In genomic region chr16:30958164-30959083, GRCh38 we compare ENCODE assay signal across 8 cellular contexts. TPM values are rescaled to one million over a fixed set of nuclear protein-coding genes. Genes with fewer than 3 reads are reported as not detected.
DNase-seq lines count a peak whose midpoint lies in the region; ATAC-seq and TF ChIP-seq lines count a peak whose summit lies in the region.

No MANE protein-coding gene starts in this region.

- no peaks in the 10 kb centered on the region for H3K27me3 Mint-ChIP-seq in activated T-helper 2 cell treated with anti-CD3 and anti-CD28 coated beads, Interferon-gamma antibody, Interleukin-2, Interleukin-4, amounts not matched to agents 10 μg/mL and 5 μg/mL and 100 μg/mL, durations not matched to agents 14 hours and 24 hours and 36 hours (ENCODE audit: low read depth)

- H3K4me3 ChIP-seq in Karpas-422 (ENCODE audit: low read length) (peak overlapping the region; percentile 87), heart right ventricle (peak overlapping the region; percentile 70 to 99 (median 85))

- peaks cover 10% of the 10 kb centered on the region for H4K20me1 ChIP-seq in Karpas-422 (ENCODE audit: insufficient read depth, low read depth, low read length)

- peak; percentile 74 for DNase-seq in NCI-H345 (lab: John Stamatoyannopoulos, UW)
- DNase-seq in NCI-H345 treated with DMSO at 0.1 percent for 48 hours (lab: John Stamatoyannopoulos, UW; ENCODE audit: unreplicated experiment): no peak
- peak; percentile 80 for DNase-seq in Karpas-422
- DNase-seq in activated T-helper 2 cell treated with anti-CD3 and anti-CD28 coated beads, Interferon-gamma antibody, Interleukin-2, Interleukin-4, amounts not matched to agents 10 μg/mL and 5 μg/mL and 100 μg/mL, durations not matched to agents 14 hours and 24 hours and 36 hours (ENCODE audit: low spot score): no peak
- DNase-seq in heart right ventricle: peak in 1 of 2 donors; percentile 58
- DNase-seq in posterior vena cava (ENCODE audit: low spot score): peak; percentile 86
- no peak for DNase-seq in KG1 (lab: John Stamatoyannopoulos, UW)

- peak; percentile 33 for ATAC-seq in GM21737 (IDR thresholded peaks at IDR 0.05; ENCODE audit: unreplicated experiment)
- ATAC-seq in heart right ventricle: peak in 3 of 8 donors; percentile 2 to 24 (median 5)

- peaks cover 35% of the 10 kb centered on the region for H3K36me3 ChIP-seq in Karpas-422 (ENCODE audit: insufficient read depth, low read length)
- peaks cover 0 to 50% (median 44%) of the 10 kb centered on the region in 9 donors for H3K36me3 ChIP-seq in heart right ventricle

- peaks cover 31% of the 10 kb centered on the region for H3K4me1 ChIP-seq in Karpas-422 (ENCODE audit: low read length)
- peaks cover 6 to 31% (median 23%) of the 10 kb centered on the region in 9 donors for H3K4me1 ChIP-seq in heart right ventricle

- TF ChIP-seq CTCF in heart right ventricle (IDR thresholded peaks at IDR 0.05): no peak

- H3K27me3 ChIP-seq in Karpas-422 (ENCODE audit: low read length): no peaks in the 10 kb centered on the region
- no peaks in the 10 kb centered on the region for H3K27me3 ChIP-seq in heart right ventricle

- H3K27ac Mint-ChIP-seq in activated T-helper 2 cell treated with anti-CD3 and anti-CD28 coated beads, Interferon-gamma antibody, Interleukin-2, Interleukin-4, amounts not matched to agents 10 μg/mL and 5 μg/mL and 100 μg/mL, durations not matched to agents 14 hours and 24 hours and 36 hours: peak overlapping the region; percentile 88

- H3K4me3 Mint-ChIP-seq in activated T-helper 2 cell treated with anti-CD3 and anti-CD28 coated beads, Interferon-gamma antibody, Interleukin-2, Interleukin-4, amounts not matched to agents 10 μg/mL and 5 μg/mL and 100 μg/mL, durations not matched to agents 14 hours and 24 hours and 36 hours (ENCODE audit: low read depth): peak overlapping the region; percentile 93

- no peaks in the 10 kb centered on the region for H3K9me3 ChIP-seq in Karpas-422 (ENCODE audit: low read length)
- H3K9me3 ChIP-seq in heart right ventricle: no peaks in the 10 kb centered on the region

- WGBS in heart right ventricle, 2 donors: 12 to 13% methylated on average over 53 to 55 of the region's 55 CpGs

- intact Hi-C loops in activated T-helper 2 cell treated with anti-CD3 and anti-CD28 coated beads, Interferon-gamma antibody, Interleukin-2, Interleukin-4, amounts not matched to agents 10 μg/mL and 5 μg/mL and 100 μg/mL, durations not matched to agents 14 hours and 24 hours and 36 hours (cut with micrococcal nuclease): loop anchor here (5.0 to 10.0 kb wide), 2 partner anchors 226 to 919 kb away; partner anchors contain the start of gene FUS
- intact Hi-C loops in heart right ventricle (cut with DNase I) (loop anchor here in 3 of 10 donors (5.0 to 10.0 kb wide), 4 partner anchors 74 to 916 kb away; partner anchors contain the start of genes ARMC5 (in 1 of the 3), STX4 (in 1 of the 3), ZNF267 (in 1 of the 3) and ZNF843 (in 1 of the 3)), posterior vena cava (cut with DNase I) (no loop called here)

- peak overlapping the region; percentile 96 for H3K9ac ChIP-seq in Karpas-422 (ENCODE audit: low read length)

- peaks cover 55% of the 10 kb centered on the region for H3K36me3 Mint-ChIP-seq in activated T-helper 2 cell treated with anti-CD3 and anti-CD28 coated beads, Interferon-gamma antibody, Interleukin-2, Interleukin-4, amounts not matched to agents 10 μg/mL and 5 μg/mL and 100 μg/mL, durations not matched to agents 14 hours and 24 hours and 36 hours (ENCODE audit: low read depth)

- peak overlapping the region; percentile 77 for H3K4me2 ChIP-seq in Karpas-422 (ENCODE audit: low read depth, low read length, poor library complexity, severe bottlenecking)

- H3K9me2 ChIP-seq in Karpas-422 (replicated peaks; ENCODE audit: insufficient read depth, low read length): no peaks in the 10 kb centered on the region

- H2AFZ ChIP-seq in Karpas-422 (ENCODE audit: low read length): no peak overlapping the region

- no peaks in the 10 kb centered on the region for H3K9me3 Mint-ChIP-seq in activated T-helper 2 cell treated with anti-CD3 and anti-CD28 coated beads, Interferon-gamma antibody, Interleukin-2, Interleukin-4, amounts not matched to agents 10 μg/mL and 5 μg/mL and 100 μg/mL, durations not matched to agents 14 hours and 24 hours and 36 hours

- H3K79me2 ChIP-seq in Karpas-422 (ENCODE audit: low read length): peaks cover 26% of the 10 kb centered on the region

- no peak overlapping the region; the same call in 1 of the 2 replicates for H3K27ac ChIP-seq in Karpas-422 (ENCODE audit: low read length)
- H3K27ac ChIP-seq in heart right ventricle: peak overlapping the region; percentile 91 to 100 (median 99)

- H3K4me1 Mint-ChIP-seq in activated T-helper 2 cell treated with anti-CD3 and anti-CD28 coated beads, Interferon-gamma antibody, Interleukin-2, Interleukin-4, amounts not matched to agents 10 μg/mL and 5 μg/mL and 100 μg/mL, durations not matched to agents 14 hours and 24 hours and 36 hours (ENCODE audit: low read depth): peaks cover 26% of the 10 kb centered on the region

RNA-seq across cellular contexts. Expression of gene SETD1A, which starts 0.9 kb away (rescaled TPM):
- 3.8 and 4.3 TPM in 2 replicates for total RNA-seq in Karpas-422 (2014; rRNA removed; shearing (Covaris generic); ENCODE audit: low replicate concordance)
- 28.9 TPM in 2 replicates for total RNA-seq in activated T-helper 2 cell treated with anti-CD3 and anti-CD28 coated beads, Interferon-gamma antibody, Interleukin-2, Interleukin-4, amounts not matched to agents 10 μg/mL and 5 μg/mL and 100 μg/mL, durations not matched to agents 14 hours and 24 hours and 36 hours
- total RNA-seq in heart right ventricle (10 to 100 TPM in 2 of 10 donors, 1 to 10 TPM in 8; 7.5 to 11.4 (median 9.2) TPM), posterior vena cava (10 to 100 TPM; 11.8 to 17.7 TPM)
- polyA plus RNA-seq in heart right ventricle: 10 to 100 TPM in 1 of 2 donors, 1 to 10 TPM in 1; 5.8 to 11.2 TPM

RNA-seq across cellular contexts. Expression of gene ORAI3, which starts 9.6 kb away (rescaled TPM):
- 34.0 and 60.7 TPM in 2 replicates for total RNA-seq in Karpas-422 (2014; rRNA removed; shearing (Covaris generic); ENCODE audit: low replicate concordance)
- total RNA-seq in activated T-helper 2 cell treated with anti-CD3 and anti-CD28 coated beads, Interferon-gamma antibody, Interleukin-2, Interleukin-4, amounts not matched to agents 10 μg/mL and 5 μg/mL and 100 μg/mL, durations not matched to agents 14 hours and 24 hours and 36 hours: 14.2 and 17.4 TPM in 2 replicates
- total RNA-seq in heart right ventricle (10 to 100 TPM in 8 of 10 donors, 1 to 10 TPM in 2; 7.8 to 19.8 (median 11.4) TPM), posterior vena cava (10 to 100 TPM; 11.0 to 17.5 TPM)
- polyA plus RNA-seq in heart right ventricle: 10 to 100 TPM; 10.1 to 15.4 TPM

RNA-seq across cellular contexts. Expression of gene HSD3B7, which starts 26.6 kb away (rescaled TPM):
- 0.65 and 2.7 TPM in 2 replicates for total RNA-seq in Karpas-422 (2014; rRNA removed; shearing (Covaris generic); ENCODE audit: low replicate concordance)
- total RNA-seq in activated T-helper 2 cell treated with anti-CD3 and anti-CD28 coated beads, Interferon-gamma antibody, Interleukin-2, Interleukin-4, amounts not matched to agents 10 μg/mL and 5 μg/mL and 100 μg/mL, durations not matched to agents 14 hours and 24 hours and 36 hours: 2.9 and 3.3 TPM in 2 replicates
- total RNA-seq in heart right ventricle (10 to 100 TPM in 1 of 10 donors, 1 to 10 TPM in 9; 3.3 to 13.3 (median 5.3) TPM), posterior vena cava (10 to 100 TPM; 38.5 to 39.2 TPM)
- 10 to 100 TPM in 1 of 2 donors, 1 to 10 TPM in 1; 6.8 to 12.2 TPM for polyA plus RNA-seq in heart right ventricle

RNA-seq across cellular contexts. Expression of gene FBXL19, which starts 35.1 kb away (rescaled TPM):
- 24.5 and 59.5 TPM in 2 replicates for total RNA-seq in Karpas-422 (2014; rRNA removed; shearing (Covaris generic); ENCODE audit: low replicate concordance)
- total RNA-seq in activated T-helper 2 cell treated with anti-CD3 and anti-CD28 coated beads, Interferon-gamma antibody, Interleukin-2, Interleukin-4, amounts not matched to agents 10 μg/mL and 5 μg/mL and 100 μg/mL, durations not matched to agents 14 hours and 24 hours and 36 hours: 34.4 and 34.6 TPM in 2 replicates
- total RNA-seq in heart right ventricle (1 to 10 TPM; 4.1 to 8.7 (median 5.8) TPM), posterior vena cava (10 to 100 TPM; 13.7 to 14.5 TPM)
- polyA plus RNA-seq in heart right ventricle: 10 to 100 TPM in 1 of 2 donors, 1 to 10 TPM in 1; 5.4 to 14.1 TPM

RNA-seq across cellular contexts. Expression of gene STX1B, which starts 52.0 kb away (rescaled TPM):
- total RNA-seq in Karpas-422 (2014; rRNA removed; shearing (Covaris generic); ENCODE audit: low replicate concordance): 0.07 and 0.11 TPM in 2 replicates
- total RNA-seq in activated T-helper 2 cell treated with anti-CD3 and anti-CD28 coated beads, Interferon-gamma antibody, Interleukin-2, Interleukin-4, amounts not matched to agents 10 μg/mL and 5 μg/mL and 100 μg/mL, durations not matched to agents 14 hours and 24 hours and 36 hours: 0.57 and 0.97 TPM in 2 replicates
- total RNA-seq in heart right ventricle (1 to 10 TPM in 6 of 10 donors, under 1 TPM in 4; 0.20 to 2.3 (median 1.1) TPM), posterior vena cava (1 to 10 TPM in 1 of 2 donors, under 1 TPM in 1; 0.95 to 1.1 TPM)
- under 1 TPM; 0.07 to 0.29 TPM for polyA plus RNA-seq in heart right ventricle

Comparison
In these comparisons a context has a peak if more than half of its experiments do, and no peak if none do; other contexts are left out.
1. DNase-seq: peak in NCI-H345 (single experiment), Karpas-422 (single experiment) and posterior vena cava (single experiment); none in NCI-H345 treated with DMSO at 0.1 percent for 48 hours (single experiment), activated T-helper 2 cell treated with anti-CD3 and anti-CD28 coated beads, Interferon-gamma antibody, Interleukin-2, Interleukin-4, amounts not matched to agents 10 μg/mL and 5 μg/mL and 100 μg/mL, durations not matched to agents 14 hours and 24 hours and 36 hours (single experiment) and KG1 (single experiment).